ENCODE assay signal across 19 cellular contexts in genomic region chr18:12433829-12434540, GRCh38.
"Had no signal": no experiment of that assay in that cellular context is flagged by ENCODE, and none has a peak within 500 bp of the region (broad histone marks: within the 10 kb centered on the region; RNA-seq: fewer than 3 reads in every experiment).

No MANE protein-coding gene starts in this region.

- H3K4me3 Mint-ChIP-seq: dendritic cell treated with granulocyte-macrophage colony-stimulating factor and Interleukin-4, amounts not matched to agents 40 ng/mL and 50 ng/mL, for 4 days; effector memory CD8-positive, alpha-beta T cell; mesothelial cell of epicardium had no signal

- H3K27ac Mint-ChIP-seq: dendritic cell treated with granulocyte-macrophage colony-stimulating factor and Interleukin-4, amounts not matched to agents 40 ng/mL and 50 ng/mL, for 4 days; effector memory CD8-positive, alpha-beta T cell; mesothelial cell of epicardium had no signal

- DNase-seq: effector memory CD8-positive, alpha-beta T cell; gastrocnemius medialis; heart right ventricle; hypothalamus; nucleus accumbens; ovary; small intestine; stimulated activated CD4-positive, alpha-beta T cell treated with anti-CD3 and anti-CD28 coated beads, Interleukin-2, amount 100 ng/mL, for 48 hours; stimulated activated naive CD4-positive, alpha-beta T cell treated with Interleukin-2 at 50 U/mL for 16 hours; upper lobe of right lung had no signal

- H3K27me3 Mint-ChIP-seq: dendritic cell treated with granulocyte-macrophage colony-stimulating factor and Interleukin-4, amounts not matched to agents 40 ng/mL and 50 ng/mL, for 4 days had no signal

- ATAC-seq: effector memory CD8-positive, alpha-beta T cell; gastrocnemius medialis; left lobe of liver; upper lobe of right lung had no signal

- H3K9me3 ChIP-seq: esophagus muscularis mucosa, gastrocnemius medialis, heart right ventricle, ovary, right atrium auricular region, tibial nerve, upper lobe of right lung had no signal

- H3K4me1 Mint-ChIP-seq: mesothelial cell of epicardium had no signal

- H3K9me3 Mint-ChIP-seq: dendritic cell treated with granulocyte-macrophage colony-stimulating factor and Interleukin-4, amounts not matched to agents 40 ng/mL and 50 ng/mL, for 4 days; mesothelial cell of epicardium had no signal

- FAIRE-seq: colon, islet of Langerhans, small intestine had no signal

- H3K4me3 ChIP-seq: esophagus muscularis mucosa, gastrocnemius medialis, heart right ventricle, ovary, right atrium auricular region, tibial nerve, upper lobe of right lung had no signal

- H3K36me3 ChIP-seq: gastrocnemius medialis, ovary, upper lobe of right lung had no signal

- H3K4me1 ChIP-seq: esophagus muscularis mucosa, gastrocnemius medialis, heart right ventricle, right atrium auricular region, tibial nerve, upper lobe of right lung had no signal

- H3K27me3 ChIP-seq: esophagus muscularis mucosa, gastrocnemius medialis, heart right ventricle, ovary, right atrium auricular region, tibial nerve, upper lobe of right lung had no signal

- H3K27ac ChIP-seq: epithelial cell of prostate, esophagus muscularis mucosa, gastrocnemius medialis, heart right ventricle, ovary, right atrium auricular region, upper lobe of right lung had no signal
